Comparison of ENCODE assay signal across 26 cellular contexts in the genomic region with DNA sequence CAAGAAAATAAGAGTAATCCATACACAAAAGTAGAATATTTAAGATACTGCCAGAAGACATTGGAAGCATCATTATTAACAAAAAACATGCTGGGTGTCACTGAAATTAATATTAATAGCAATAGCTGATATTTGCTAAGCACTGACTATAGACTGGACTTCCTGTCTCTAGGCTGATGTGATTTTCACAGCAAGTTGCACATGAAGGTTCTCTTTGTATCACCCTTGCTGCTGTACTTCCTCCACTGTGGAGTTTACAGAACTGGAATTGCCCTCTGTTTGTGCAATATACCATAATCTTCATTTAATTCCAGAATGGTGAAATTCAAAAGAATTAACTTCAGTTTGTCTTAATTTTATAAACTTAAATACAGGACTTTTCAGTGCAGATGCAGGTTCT.
"Had no signal": no experiment of that assay in that cellular context is flagged by ENCODE, and none has a peak within 500 bp of the region (broad histone marks: within the 10 kb centered on the region; RNA-seq: fewer than 3 reads in every experiment).

No MANE protein-coding gene starts in this region.

- DNase-seq: colonic mucosa; cortex of kidney; effector CD8-positive, alpha-beta T cell; effector memory CD8-positive, alpha-beta T cell; endodermal cell; erythroblast; esophagus squamous epithelium; foreskin fibroblast; foreskin melanocyte; gastrocnemius medialis; glutamatergic neuron; head of caudate nucleus; heart right ventricle; hippocampal formation; left cardiac atrium; left lung; left ventricle myocardium superior; lower lobe of right lung; mesenchymal stem cell; mucosa of descending colon; naive B cell had no signal

- H3K36me3 ChIP-seq: colonic mucosa, esophagus squamous epithelium, gastrocnemius medialis, heart right ventricle, left lung, lower lobe of right lung had no signal

- H3K4me3 ChIP-seq: colonic mucosa, esophagus squamous epithelium, gastrocnemius medialis, heart right ventricle, left lung, lower lobe of right lung, mucosa of descending colon had no signal

- H3K27ac ChIP-seq: colonic mucosa, epithelial cell of prostate, esophagus squamous epithelium, gastrocnemius medialis, heart right ventricle, left lung, lower lobe of right lung had no signal

- ATAC-seq: effector memory CD8-positive, alpha-beta T cell; esophagus mucosa; gastrocnemius medialis; heart right ventricle; left cardiac atrium; left lung; left ventricle myocardium superior; lower lobe of right lung; mucosa of descending colon had no signal

- H3K4me1 ChIP-seq: colonic mucosa, esophagus squamous epithelium, gastrocnemius medialis, heart right ventricle, left lung, lower lobe of right lung had no signal

- H3K27me3 ChIP-seq: colonic mucosa, gastrocnemius medialis, left lung had no signal

- FAIRE-seq: endometrium, islet of Langerhans, keratinocyte had no signal

- H3K9me3 ChIP-seq: colonic mucosa, esophagus squamous epithelium, gastrocnemius medialis, heart right ventricle, left lung, lower lobe of right lung, mucosa of descending colon had no signal
